1 cellular context compared by ENCODE assay signal in the genomic region with DNA sequence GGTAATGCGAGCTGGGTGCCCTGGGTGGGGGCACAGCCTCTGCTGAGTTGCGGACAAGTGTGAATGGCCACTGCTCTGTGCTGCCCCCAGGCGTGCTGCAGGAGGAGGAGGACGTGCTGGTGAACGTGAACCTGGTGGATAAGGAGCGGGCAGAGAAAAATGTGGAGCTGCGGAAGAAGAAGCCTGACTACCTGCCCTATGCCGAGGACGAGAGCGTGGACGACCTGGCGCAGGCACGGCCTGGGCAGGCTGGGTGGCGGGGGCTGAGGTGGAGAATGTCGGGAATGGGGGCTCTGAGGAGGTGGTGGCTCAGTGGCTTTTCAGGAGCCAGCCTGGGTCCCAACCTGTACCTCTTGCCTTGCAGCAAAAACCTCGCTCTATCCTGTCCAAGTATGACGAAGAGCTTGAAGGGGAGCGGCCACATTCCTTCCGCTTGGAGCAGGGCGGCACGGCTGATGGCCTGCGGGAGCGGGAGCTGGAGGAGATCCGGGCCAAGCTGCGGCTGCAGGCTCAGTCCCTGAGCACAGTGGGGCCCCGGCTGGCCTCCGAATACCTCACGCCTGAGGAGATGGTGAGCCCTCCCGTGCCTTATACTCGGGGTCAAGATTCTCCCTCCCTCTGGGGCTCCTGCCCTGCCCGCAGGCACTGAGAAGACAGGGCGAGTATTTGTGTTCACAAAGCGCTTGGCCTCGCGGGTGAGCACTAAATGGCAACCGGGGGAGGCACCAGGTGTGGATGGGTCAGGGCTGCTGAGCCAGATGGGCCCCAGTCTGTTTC.
TF ChIP-seq lines count a peak whose summit lies in the region.

No MANE protein-coding gene starts in this region.

TF ChIP-seq in GM12878, 131 proteins besides CTCF, POLR2A, EP300 and RAD21:
- TF ChIP-seq EZH2 (IDR thresholded peaks at IDR 0.05; ENCODE audit: borderline replicate concordance, control insufficient read depth, low read depth, low read length) (no peak), EED (IDR thresholded peaks at IDR 0.05; ENCODE audit: low read depth) (no peak), ZNF384 (IDR thresholded peaks at IDR 0.05; ENCODE audit: borderline replicate concordance, low read depth, low read length) (no peak), ZBED1 (IDR thresholded peaks at IDR 0.05; ENCODE audit: borderline replicate concordance) (no peak), CHD2 (IDR thresholded peaks at IDR 0.05; ENCODE audit: borderline replicate concordance, low read depth, low read length) (no peak), IKZF2 (IDR thresholded peaks at IDR 0.05) (no peak), YY1 (IDR thresholded peaks at IDR 0.05; ENCODE audit: low read depth, low read length) (no peak), PAX8 (IDR thresholded peaks at IDR 0.05) (no peak), RELB (IDR thresholded peaks at IDR 0.05; ENCODE audit: low read depth) (no peak), MYC (IDR thresholded peaks at IDR 0.05; ENCODE audit: insufficient read depth, insufficient read length, insufficient replicate concordance, low read length, severe bottlenecking) (no peak), FOXM1 (IDR thresholded peaks at IDR 0.05; ENCODE audit: low read depth, low read length) (no peak), SP1 (IDR thresholded peaks at IDR 0.05; ENCODE audit: low read depth, low read length) (no peak), FOS (IDR thresholded peaks at IDR 0.05; ENCODE audit: borderline replicate concordance, extremely low read depth, insufficient read length) (no peak), SUPT20H (IDR thresholded peaks at IDR 0.05; ENCODE audit: borderline replicate concordance, control insufficient read depth, low read depth, low read length) (no peak), CREM (IDR thresholded peaks at IDR 0.05; ENCODE audit: low read depth) (no peak), ZBTB11 (CRISPR knock-in tag; IDR thresholded peaks at IDR 0.05) (no peak)
- TF ChIP-seq, protein P1, sequence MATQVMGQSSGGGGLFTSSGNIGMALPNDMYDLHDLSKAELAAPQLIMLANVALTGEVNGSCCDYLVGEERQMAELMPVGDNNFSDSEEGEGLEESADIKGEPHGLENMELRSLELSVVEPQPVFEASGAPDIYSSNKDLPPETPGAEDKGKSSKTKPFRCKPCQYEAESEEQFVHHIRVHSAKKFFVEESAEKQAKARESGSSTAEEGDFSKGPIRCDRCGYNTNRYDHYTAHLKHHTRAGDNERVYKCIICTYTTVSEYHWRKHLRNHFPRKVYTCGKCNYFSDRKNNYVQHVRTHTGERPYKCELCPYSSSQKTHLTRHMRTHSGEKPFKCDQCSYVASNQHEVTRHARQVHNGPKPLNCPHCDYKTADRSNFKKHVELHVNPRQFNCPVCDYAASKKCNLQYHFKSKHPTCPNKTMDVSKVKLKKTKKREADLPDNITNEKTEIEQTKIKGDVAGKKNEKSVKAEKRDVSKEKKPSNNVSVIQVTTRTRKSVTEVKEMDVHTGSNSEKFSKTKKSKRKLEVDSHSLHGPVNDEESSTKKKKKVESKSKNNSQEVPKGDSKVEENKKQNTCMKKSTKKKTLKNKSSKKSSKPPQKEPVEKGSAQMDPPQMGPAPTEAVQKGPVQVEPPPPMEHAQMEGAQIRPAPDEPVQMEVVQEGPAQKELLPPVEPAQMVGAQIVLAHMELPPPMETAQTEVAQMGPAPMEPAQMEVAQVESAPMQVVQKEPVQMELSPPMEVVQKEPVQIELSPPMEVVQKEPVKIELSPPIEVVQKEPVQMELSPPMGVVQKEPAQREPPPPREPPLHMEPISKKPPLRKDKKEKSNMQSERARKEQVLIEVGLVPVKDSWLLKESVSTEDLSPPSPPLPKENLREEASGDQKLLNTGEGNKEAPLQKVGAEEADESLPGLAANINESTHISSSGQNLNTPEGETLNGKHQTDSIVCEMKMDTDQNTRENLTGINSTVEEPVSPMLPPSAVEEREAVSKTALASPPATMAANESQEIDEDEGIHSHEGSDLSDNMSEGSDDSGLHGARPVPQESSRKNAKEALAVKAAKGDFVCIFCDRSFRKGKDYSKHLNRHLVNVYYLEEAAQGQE (IDR thresholded peaks at IDR 0.05; ENCODE audit: low read depth, low read length) = no peak
- TF ChIP-seq, protein P2, sequence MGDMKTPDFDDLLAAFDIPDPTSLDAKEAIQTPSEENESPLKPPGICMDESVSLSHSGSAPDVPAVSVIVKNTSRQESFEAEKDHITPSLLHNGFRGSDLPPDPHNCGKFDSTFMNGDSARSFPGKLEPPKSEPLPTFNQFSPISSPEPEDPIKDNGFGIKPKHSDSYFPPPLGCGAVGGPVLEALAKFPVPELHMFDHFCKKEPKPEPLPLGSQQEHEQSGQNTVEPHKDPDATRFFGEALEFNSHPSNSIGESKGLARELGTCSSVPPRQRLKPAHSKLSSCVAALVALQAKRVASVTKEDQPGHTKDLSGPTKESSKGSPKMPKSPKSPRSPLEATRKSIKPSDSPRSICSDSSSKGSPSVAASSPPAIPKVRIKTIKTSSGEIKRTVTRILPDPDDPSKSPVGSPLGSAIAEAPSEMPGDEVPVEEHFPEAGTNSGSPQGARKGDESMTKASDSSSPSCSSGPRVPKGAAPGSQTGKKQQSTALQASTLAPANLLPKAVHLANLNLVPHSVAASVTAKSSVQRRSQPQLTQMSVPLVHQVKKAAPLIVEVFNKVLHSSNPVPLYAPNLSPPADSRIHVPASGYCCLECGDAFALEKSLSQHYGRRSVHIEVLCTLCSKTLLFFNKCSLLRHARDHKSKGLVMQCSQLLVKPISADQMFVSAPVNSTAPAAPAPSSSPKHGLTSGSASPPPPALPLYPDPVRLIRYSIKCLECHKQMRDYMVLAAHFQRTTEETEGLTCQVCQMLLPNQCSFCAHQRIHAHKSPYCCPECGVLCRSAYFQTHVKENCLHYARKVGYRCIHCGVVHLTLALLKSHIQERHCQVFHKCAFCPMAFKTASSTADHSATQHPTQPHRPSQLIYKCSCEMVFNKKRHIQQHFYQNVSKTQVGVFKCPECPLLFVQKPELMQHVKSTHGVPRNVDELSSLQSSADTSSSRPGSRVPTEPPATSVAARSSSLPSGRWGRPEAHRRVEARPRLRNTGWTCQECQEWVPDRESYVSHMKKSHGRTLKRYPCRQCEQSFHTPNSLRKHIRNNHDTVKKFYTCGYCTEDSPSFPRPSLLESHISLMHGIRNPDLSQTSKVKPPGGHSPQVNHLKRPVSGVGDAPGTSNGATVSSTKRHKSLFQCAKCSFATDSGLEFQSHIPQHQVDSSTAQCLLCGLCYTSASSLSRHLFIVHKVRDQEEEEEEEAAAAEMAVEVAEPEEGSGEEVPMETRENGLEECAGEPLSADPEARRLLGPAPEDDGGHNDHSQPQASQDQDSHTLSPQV (IDR thresholded peaks at IDR 0.05) = no peak
- TF ChIP-seq, protein P3, sequence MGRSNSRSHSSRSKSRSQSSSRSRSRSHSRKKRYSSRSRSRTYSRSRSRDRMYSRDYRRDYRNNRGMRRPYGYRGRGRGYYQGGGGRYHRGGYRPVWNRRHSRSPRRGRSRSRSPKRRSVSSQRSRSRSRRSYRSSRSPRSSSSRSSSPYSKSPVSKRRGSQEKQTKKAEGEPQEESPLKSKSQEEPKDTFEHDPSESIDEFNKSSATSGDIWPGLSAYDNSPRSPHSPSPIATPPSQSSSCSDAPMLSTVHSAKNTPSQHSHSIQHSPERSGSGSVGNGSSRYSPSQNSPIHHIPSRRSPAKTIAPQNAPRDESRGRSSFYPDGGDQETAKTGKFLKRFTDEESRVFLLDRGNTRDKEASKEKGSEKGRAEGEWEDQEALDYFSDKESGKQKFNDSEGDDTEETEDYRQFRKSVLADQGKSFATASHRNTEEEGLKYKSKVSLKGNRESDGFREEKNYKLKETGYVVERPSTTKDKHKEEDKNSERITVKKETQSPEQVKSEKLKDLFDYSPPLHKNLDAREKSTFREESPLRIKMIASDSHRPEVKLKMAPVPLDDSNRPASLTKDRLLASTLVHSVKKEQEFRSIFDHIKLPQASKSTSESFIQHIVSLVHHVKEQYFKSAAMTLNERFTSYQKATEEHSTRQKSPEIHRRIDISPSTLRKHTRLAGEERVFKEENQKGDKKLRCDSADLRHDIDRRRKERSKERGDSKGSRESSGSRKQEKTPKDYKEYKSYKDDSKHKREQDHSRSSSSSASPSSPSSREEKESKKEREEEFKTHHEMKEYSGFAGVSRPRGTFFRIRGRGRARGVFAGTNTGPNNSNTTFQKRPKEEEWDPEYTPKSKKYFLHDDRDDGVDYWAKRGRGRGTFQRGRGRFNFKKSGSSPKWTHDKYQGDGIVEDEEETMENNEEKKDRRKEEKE (IDR thresholded peaks at IDR 0.05) = no peak
- TF ChIP-seq, protein P4, sequence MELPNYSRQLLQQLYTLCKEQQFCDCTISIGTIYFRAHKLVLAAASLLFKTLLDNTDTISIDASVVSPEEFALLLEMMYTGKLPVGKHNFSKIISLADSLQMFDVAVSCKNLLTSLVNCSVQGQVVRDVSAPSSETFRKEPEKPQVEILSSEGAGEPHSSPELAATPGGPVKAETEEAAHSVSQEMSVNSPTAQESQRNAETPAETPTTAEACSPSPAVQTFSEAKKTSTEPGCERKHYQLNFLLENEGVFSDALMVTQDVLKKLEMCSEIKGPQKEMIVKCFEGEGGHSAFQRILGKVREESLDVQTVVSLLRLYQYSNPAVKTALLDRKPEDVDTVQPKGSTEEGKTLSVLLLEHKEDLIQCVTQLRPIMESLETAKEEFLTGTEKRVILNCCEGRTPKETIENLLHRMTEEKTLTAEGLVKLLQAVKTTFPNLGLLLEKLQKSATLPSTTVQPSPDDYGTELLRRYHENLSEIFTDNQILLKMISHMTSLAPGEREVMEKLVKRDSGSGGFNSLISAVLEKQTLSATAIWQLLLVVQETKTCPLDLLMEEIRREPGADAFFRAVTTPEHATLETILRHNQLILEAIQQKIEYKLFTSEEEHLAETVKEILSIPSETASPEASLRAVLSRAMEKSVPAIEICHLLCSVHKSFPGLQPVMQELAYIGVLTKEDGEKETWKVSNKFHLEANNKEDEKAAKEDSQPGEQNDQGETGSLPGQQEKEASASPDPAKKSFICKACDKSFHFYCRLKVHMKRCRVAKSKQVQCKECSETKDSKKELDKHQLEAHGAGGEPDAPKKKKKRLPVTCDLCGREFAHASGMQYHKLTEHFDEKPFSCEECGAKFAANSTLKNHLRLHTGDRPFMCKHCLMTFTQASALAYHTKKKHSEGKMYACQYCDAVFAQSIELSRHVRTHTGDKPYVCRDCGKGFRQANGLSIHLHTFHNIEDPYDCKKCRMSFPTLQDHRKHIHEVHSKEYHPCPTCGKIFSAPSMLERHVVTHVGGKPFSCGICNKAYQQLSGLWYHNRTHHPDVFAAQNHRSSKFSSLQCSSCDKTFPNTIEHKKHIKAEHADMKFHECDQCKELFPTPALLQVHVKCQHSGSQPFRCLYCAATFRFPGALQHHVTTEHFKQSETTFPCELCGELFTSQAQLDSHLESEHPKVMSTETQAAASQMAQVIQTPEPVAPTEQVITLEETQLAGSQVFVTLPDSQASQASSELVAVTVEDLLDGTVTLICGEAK (IDR thresholded peaks at IDR 0.05; ENCODE audit: borderline replicate concordance) = no peak
